ENCODE assay signal across 1 cellular context in the genomic region with DNA sequence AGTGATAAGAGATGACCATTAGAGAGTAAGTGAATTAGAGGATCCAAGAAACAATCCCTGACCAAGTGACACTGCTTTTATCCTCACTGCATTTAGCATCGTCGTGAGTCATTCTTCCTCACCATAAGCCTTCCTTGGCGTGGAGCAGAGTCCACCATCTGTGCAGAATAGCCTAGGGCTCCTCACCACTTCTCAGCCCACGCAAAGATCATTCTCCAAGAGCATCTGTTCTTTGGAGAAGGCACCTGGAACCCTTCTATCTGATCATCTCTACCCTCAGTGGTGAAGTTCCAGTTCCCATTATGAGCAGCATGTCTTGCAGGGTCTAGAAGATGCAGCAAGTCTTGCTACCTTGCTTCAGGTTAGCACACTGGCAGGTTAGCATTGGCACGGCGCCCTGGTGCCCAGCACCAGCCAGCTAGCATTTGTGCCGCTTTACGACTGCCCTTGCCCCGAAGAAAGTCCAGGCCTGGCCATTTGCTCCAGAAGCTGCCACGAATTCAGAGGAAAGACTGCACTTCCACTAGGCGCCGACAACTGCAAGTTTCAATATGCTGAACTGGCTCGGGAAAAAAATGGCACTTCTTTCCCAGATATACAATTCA.
TF ChIP-seq lines count a peak whose summit lies in the region.

No MANE protein-coding gene starts in this region.

TF ChIP-seq in IMR-90, 13 proteins besides CTCF, POLR2A, EP300 and RAD21 (continued from another document):
- TF ChIP-seq BHLHE40 (IDR thresholded peaks at IDR 0.05; ENCODE audit: low read depth, low read length) (no peak), SMC3 (IDR thresholded peaks at IDR 0.05; ENCODE audit: low read depth, low read length) (no peak), MAFK (IDR thresholded peaks at IDR 0.05; ENCODE audit: low read depth, low read length) (no peak), RCOR1 (IDR thresholded peaks at IDR 0.05; ENCODE audit: insufficient replicate concordance, low read length) (no peak), CHD1 (IDR thresholded peaks at IDR 0.05; ENCODE audit: low read depth, low read length) (no peak), MXI1 (IDR thresholded peaks at IDR 0.05; ENCODE audit: borderline replicate concordance, low read depth, low read length) (no peak), NFE2L2 (IDR thresholded peaks at IDR 0.05; ENCODE audit: low read depth, low read length) (no peak)
- TF ChIP-seq, protein P1, sequence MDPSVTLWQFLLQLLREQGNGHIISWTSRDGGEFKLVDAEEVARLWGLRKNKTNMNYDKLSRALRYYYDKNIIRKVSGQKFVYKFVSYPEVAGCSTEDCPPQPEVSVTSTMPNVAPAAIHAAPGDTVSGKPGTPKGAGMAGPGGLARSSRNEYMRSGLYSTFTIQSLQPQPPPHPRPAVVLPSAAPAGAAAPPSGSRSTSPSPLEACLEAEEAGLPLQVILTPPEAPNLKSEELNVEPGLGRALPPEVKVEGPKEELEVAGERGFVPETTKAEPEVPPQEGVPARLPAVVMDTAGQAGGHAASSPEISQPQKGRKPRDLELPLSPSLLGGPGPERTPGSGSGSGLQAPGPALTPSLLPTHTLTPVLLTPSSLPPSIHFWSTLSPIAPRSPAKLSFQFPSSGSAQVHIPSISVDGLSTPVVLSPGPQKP (IDR thresholded peaks at IDR 0.05; ENCODE audit: borderline replicate concordance, low read depth, low read length), result no peak
